Comparison of ENCODE assay signal across 8 cellular contexts in the genomic region with DNA sequence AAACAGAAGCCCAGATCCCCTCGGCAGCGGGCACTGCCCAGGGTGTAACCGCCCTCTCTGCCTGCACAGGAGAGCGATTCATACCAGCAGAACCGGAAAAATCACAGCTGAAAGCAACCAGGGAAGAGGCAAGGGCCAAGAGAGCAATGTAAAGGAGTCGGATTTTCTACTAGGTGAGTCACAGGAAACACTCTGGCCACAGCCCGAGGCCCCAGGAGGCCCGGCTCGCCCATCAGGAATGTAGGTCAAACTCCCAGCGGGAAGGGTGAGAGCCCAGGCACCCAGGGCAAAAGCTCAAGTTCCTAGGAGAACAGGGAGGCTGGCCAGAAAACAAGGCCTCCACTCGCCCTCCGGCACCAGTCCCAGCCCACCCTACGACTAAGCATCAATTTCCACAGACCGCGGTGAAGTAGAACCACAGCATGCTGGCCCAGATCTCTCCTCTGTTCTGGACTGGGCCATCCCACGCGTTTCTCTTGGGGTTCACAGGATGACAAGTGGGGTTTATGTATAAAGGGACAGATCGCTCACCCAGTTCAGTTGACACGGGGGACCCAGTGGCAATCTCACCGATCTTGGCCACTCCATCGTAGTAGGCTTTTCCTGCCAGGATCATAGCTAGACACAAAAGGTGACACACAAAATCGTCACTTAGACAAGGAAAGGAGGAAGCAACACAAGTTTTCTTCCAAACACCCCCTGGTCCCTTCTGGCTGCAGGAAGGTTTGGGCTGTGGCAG. TPM values are rescaled to one million over a fixed set of nuclear protein-coding genes. Genes with fewer than 3 reads are reported as not detected.
DNase-seq lines count a peak whose midpoint lies in the region; ATAC-seq and TF ChIP-seq lines count a peak whose summit lies in the region.

No MANE protein-coding gene starts in this region.

- H3K27me3 ChIP-seq in transverse colon = no peaks in the 10 kb centered on the region
- no peaks in the 10 kb centered on the region for H3K27me3 ChIP-seq in effector memory CD4-positive, alpha-beta T cell (replicated peaks; ENCODE audit: control insufficient read depth, insufficient read depth, low read length, poor library complexity, severe bottlenecking)

- DNase-seq in HPDE6-E6E7 (ENCODE audit: extremely low spot score) (peak; percentile 88), WTC11 (ENCODE audit: low spot score) (no peak), iPS-NIHi7 (ENCODE audit: extremely low spot score) (peak; percentile 49), transverse colon (peak; percentile 83), GM13977 (ENCODE audit: low spot score) (no peak)
- DNase-seq in activated CD4-positive, alpha-beta T cell treated with anti-CD3 and anti-CD28 coated beads, Interleukin-2, amount 50 U/mL, for 1 hour = no peak
- DNase-seq in activated CD4-positive, alpha-beta T cell treated with anti-CD3 and anti-CD28 coated beads, Interleukin-2, amount 10 ng/mL, durations not matched to agents 7 days and 5 days = no peak
- DNase-seq in effector memory CD4-positive, alpha-beta T cell = no peak

- no peaks in the 10 kb centered on the region for H3K9me3 ChIP-seq in transverse colon
- H3K9me3 ChIP-seq in effector memory CD4-positive, alpha-beta T cell (ENCODE audit: control insufficient read depth, low read length) = no peaks in the 10 kb centered on the region

- H3K4me3 Mint-ChIP-seq in WTC11 = no peak overlapping the region
- H3K4me3 Mint-ChIP-seq in activated CD4-positive, alpha-beta T cell treated with anti-CD3 and anti-CD28 coated beads, Interleukin-2, amount 10 ng/mL, durations not matched to agents 7 days and 5 days = no peak overlapping the region

- H3K27ac Mint-ChIP-seq in WTC11 = peak overlapping the region; percentile 83
- no peak overlapping the region for H3K27ac Mint-ChIP-seq in activated CD4-positive, alpha-beta T cell treated with anti-CD3 and anti-CD28 coated beads, Interleukin-2, amount 10 ng/mL, durations not matched to agents 7 days and 5 days

- no peaks in the 10 kb centered on the region for H3K36me3 ChIP-seq in transverse colon
- no peaks in the 10 kb centered on the region for H3K36me3 ChIP-seq in effector memory CD4-positive, alpha-beta T cell (ENCODE audit: control insufficient read depth, insufficient read depth, low read length)

- no peaks in the 10 kb centered on the region for H3K9me3 Mint-ChIP-seq in WTC11
- H3K9me3 Mint-ChIP-seq in activated CD4-positive, alpha-beta T cell treated with anti-CD3 and anti-CD28 coated beads, Interleukin-2, amount 10 ng/mL, durations not matched to agents 7 days and 5 days = no peaks in the 10 kb centered on the region

- no peaks in the 10 kb centered on the region for H3K27me3 Mint-ChIP-seq in WTC11 (ENCODE audit: low read depth)
- no peaks in the 10 kb centered on the region for H3K27me3 Mint-ChIP-seq in activated CD4-positive, alpha-beta T cell treated with anti-CD3 and anti-CD28 coated beads, Interleukin-2, amount 10 ng/mL, durations not matched to agents 7 days and 5 days

- CTCF ChIA-PET in WTC11 (lab: Charles Lee) = interaction anchor here (1.1 kb wide), 1 partner anchor 16 kb away, joined by 3 read pairs; no protein-coding TSS in a partner anchor
- CTCF ChIA-PET in activated CD4-positive, alpha-beta T cell treated with anti-CD3 and anti-CD28 coated beads, Interleukin-2, amount 10 ng/mL, durations not matched to agents 7 days and 5 days (lab: Charles Lee) = no interaction called here

- no peak overlapping the region for H3K4me3 ChIP-seq in transverse colon
- no peak overlapping the region for H3K4me3 ChIP-seq in effector memory CD4-positive, alpha-beta T cell (ENCODE audit: insufficient read depth, low read depth, low read length, poor library complexity, severe bottlenecking)

- peaks cover 10% of the 10 kb centered on the region for H3K4me1 Mint-ChIP-seq in WTC11
- no peaks in the 10 kb centered on the region for H3K4me1 Mint-ChIP-seq in activated CD4-positive, alpha-beta T cell treated with anti-CD3 and anti-CD28 coated beads, Interleukin-2, amount 10 ng/mL, durations not matched to agents 7 days and 5 days

- TF ChIP-seq POLR2A in transverse colon (IDR thresholded peaks at IDR 0.05) = peak; percentile 33

- peaks cover 27% of the 10 kb centered on the region for H3K36me3 Mint-ChIP-seq in WTC11
- H3K36me3 Mint-ChIP-seq in activated CD4-positive, alpha-beta T cell treated with anti-CD3 and anti-CD28 coated beads, Interleukin-2, amount 10 ng/mL, durations not matched to agents 7 days and 5 days (ENCODE audit: low read depth) = no peaks in the 10 kb centered on the region

- peak; percentile 44; the same call in 1 of the 2 replicates for ATAC-seq in WTC11

- peak overlapping the region; percentile 79 to 89 (median 84) for H3K27ac ChIP-seq in transverse colon
- no peak overlapping the region for H3K27ac ChIP-seq in effector memory CD4-positive, alpha-beta T cell (ENCODE audit: insufficient read depth, low read length, poor library complexity, severe bottlenecking)

- TF ChIP-seq CTCF in WTC11 (IDR thresholded peaks at IDR 0.05) (no peak), transverse colon (IDR thresholded peaks at IDR 0.05) (no peak), GM13977 (IDR thresholded peaks at IDR 0.05; ENCODE audit: extremely low read depth, insufficient read depth, missing control alignments) (no peak)

- in situ Hi-C loops in transverse colon (cut with MboI; ENCODE audit: low pct_ligation_motif_present in 1 of 4, low pct_unique_long_range_greater_than_20kb in 1 of 4, low sequenced_read_pairs in 3 of 4) (no loop called here), GM13977 (cut with MboI; ENCODE audit: low pct_unique_long_range_greater_than_20kb, low sequenced_read_pairs, unreplicated experiment) (no loop called here)

- peaks cover 16 to 51% (median 27%) of the 10 kb centered on the region in 4 donors for H3K4me1 ChIP-seq in transverse colon
- no peaks in the 10 kb centered on the region for H3K4me1 ChIP-seq in effector memory CD4-positive, alpha-beta T cell (ENCODE audit: control insufficient read depth, insufficient read depth, low read length, poor library complexity, severe bottlenecking)

- TF ChIP-seq EP300 in transverse colon (IDR thresholded peaks at IDR 0.05; ENCODE audit: low read depth) = peak; percentile 7

- POLR2A ChIA-PET in WTC11 (lab: Charles Lee) = no interaction called here
- POLR2A ChIA-PET in activated CD4-positive, alpha-beta T cell treated with anti-CD3 and anti-CD28 coated beads, Interleukin-2, amount 10 ng/mL, durations not matched to agents 7 days and 5 days (lab: Charles Lee) = no interaction called here

- intact Hi-C loops in transverse colon (cut with DNase I; ENCODE audit: low total_unique reads) = no loop called here

- WGBS in transverse colon (ENCODE audit: low coverage in 1 of 2), 2 donors = 66 to 85% methylated on average over 4 to 22 of the region's 22 CpGs

TF ChIP-seq in WTC11, 78 proteins besides CTCF, POLR2A, EP300 and RAD21 (continues in another document):
- TF ChIP-seq TCF7 (CRISPR knock-in tag; IDR thresholded peaks at IDR 0.05; ENCODE audit: low read depth) (no peak), JAZF1 (CRISPR knock-in tag; IDR thresholded peaks at IDR 0.05) (no peak), USF1 (CRISPR knock-in tag; IDR thresholded peaks at IDR 0.05) (no peak), TEAD1 (CRISPR knock-in tag; IDR thresholded peaks at IDR 0.05) (no peak), HMGA2 (CRISPR knock-in tag; IDR thresholded peaks at IDR 0.05) (no peak), NFATC4 (CRISPR knock-in tag; IDR thresholded peaks at IDR 0.05) (no peak), GRHL2 (CRISPR knock-in tag; IDR thresholded peaks at IDR 0.05; ENCODE audit: insufficient replicate concordance, severe bottlenecking) (no peak), NR3C1 (CRISPR knock-in tag; conservative IDR thresholded peaks at IDR 0.05; ENCODE audit: low read depth) (no peak)
- TF ChIP-seq, protein P1, sequence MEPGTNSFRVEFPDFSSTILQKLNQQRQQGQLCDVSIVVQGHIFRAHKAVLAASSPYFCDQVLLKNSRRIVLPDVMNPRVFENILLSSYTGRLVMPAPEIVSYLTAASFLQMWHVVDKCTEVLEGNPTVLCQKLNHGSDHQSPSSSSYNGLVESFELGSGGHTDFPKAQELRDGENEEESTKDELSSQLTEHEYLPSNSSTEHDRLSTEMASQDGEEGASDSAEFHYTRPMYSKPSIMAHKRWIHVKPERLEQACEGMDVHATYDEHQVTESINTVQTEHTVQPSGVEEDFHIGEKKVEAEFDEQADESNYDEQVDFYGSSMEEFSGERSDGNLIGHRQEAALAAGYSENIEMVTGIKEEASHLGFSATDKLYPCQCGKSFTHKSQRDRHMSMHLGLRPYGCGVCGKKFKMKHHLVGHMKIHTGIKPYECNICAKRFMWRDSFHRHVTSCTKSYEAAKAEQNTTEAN (CRISPR knock-in tag; IDR thresholded peaks at IDR 0.05) = no peak
- TF ChIP-seq, protein P2, sequence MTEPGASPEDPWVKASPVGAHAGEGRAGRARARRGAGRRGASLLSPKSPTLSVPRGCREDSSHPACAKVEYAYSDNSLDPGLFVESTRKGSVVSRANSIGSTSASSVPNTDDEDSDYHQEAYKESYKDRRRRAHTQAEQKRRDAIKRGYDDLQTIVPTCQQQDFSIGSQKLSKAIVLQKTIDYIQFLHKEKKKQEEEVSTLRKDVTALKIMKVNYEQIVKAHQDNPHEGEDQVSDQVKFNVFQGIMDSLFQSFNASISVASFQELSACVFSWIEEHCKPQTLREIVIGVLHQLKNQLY (CRISPR knock-in tag; IDR thresholded peaks at IDR 0.05) = no peak
- TF ChIP-seq, protein P3, sequence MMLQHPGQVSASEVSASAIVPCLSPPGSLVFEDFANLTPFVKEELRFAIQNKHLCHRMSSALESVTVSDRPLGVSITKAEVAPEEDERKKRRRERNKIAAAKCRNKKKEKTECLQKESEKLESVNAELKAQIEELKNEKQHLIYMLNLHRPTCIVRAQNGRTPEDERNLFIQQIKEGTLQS (CRISPR knock-in tag; conservative IDR thresholded peaks at IDR 0.05) = no peak

RNA-seq across cellular contexts. Expression of gene BAIAP2L1, which starts 46.2 kb away (rescaled TPM):
- total RNA-seq in WTC11 (2021) = 35.5 to 37.5 TPM (median 36.8 TPM) in 3 replicates
- total RNA-seq in transverse colon = 10 to 100 TPM; 39.8 to 59.8 (median 53.3) TPM
- total RNA-seq in activated CD4-positive, alpha-beta T cell treated with anti-CD3 and anti-CD28 coated beads, Interleukin-2, amount 10 ng/mL, durations not matched to agents 7 days and 5 days = under 1 TPM; 0.40 to 0.42 TPM

Comparison
In these comparisons a context has a peak if more than half of its experiments do, and no peak if none do; other contexts are left out.
1. DNase-seq: peak in HPDE6-E6E7 (single experiment), iPS-NIHi7 (single experiment) and transverse colon (single experiment); none in WTC11 (single experiment), activated CD4-positive, alpha-beta T cell treated with anti-CD3 and anti-CD28 coated beads, Interleukin-2, amount 50 U/mL, for 1 hour (single experiment), activated CD4-positive, alpha-beta T cell treated with anti-CD3 and anti-CD28 coated beads, Interleukin-2, amount 10 ng/mL, durations not matched to agents 7 days and 5 days (single experiment), GM13977 (single experiment) and effector memory CD4-positive, alpha-beta T cell (0 of 3).
2. RNA of gene BAIAP2L1, which starts 46.2 kb away (total RNA-seq): 39.8 to 59.8 TPM in transverse colon and 35.5 to 37.5 TPM in WTC11; 0.40 to 0.42 TPM in activated CD4-positive, alpha-beta T cell treated with anti-CD3 and anti-CD28 coated beads, Interleukin-2, amount 10 ng/mL, durations not matched to agents 7 days and 5 days; every median in the first group is over 10 times any median in the second.